In the genomic region with DNA sequence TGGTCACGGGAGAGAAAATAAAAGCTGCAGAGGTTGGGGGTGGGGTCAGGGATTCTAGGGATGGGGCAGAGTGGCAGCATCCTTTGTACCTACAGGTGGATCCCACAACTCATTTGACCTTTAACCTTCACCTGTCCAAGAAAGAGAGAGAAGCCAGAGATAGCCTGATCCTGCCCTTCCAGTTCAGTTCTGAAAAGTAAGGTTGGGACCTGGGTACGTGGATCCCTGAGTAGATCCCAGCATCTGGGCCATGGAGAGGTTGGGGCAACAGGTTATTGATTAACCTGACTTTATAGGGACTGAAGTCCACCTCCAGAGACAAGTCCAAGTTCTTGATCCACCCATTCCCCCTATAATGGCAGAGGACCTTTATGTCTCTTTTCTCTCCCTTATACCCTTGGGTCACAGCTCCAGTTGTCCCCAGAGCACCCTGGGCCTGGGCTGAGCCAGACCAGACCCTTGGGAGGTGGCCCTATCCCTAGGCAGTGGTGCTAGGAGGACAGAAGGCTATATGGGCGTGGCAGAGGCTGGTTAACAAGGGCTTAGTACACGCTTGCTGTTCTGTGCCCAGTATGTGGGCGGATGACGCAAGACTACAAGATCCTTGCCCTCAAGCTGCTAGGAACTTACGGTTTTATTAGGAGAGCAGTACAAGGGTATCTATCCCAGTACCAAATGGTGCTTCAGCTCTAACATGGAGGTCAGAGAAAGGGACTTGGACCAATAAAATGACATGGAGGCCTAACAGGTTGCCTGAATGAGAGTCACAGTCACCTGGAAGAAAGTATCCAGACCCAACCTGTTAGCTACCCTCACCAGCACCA, we compare ENCODE assay signal across 10 cellular contexts. TPM values are rescaled to one million over a fixed set of nuclear protein-coding genes. Genes with fewer than 3 reads are reported as not detected.
DNase-seq lines count a peak whose midpoint lies in the region; ATAC-seq and TF ChIP-seq lines count a peak whose summit lies in the region.
"Had no signal": no experiment of that assay in that cellular context is flagged by ENCODE, and none has a peak within 500 bp of the region (broad histone marks: within the 10 kb centered on the region; RNA-seq: fewer than 3 reads in every experiment).

No MANE protein-coding gene starts in this region.

- H3K27ac ChIP-seq in CD4-positive, alpha-beta memory T cell (ENCODE audit: low read depth, low read length): no peak overlapping the region

- peak overlapping the region; percentile 68 for H3K27ac Mint-ChIP-seq in activated CD8-positive, alpha-beta T cell treated with anti-CD3 and anti-CD28 coated beads for 36 hours
- H3K27ac Mint-ChIP-seq in activated CD8-positive, alpha-beta T cell treated with anti-CD3 and anti-CD28 coated beads, Interleukin-2, amount 10 ng/mL, durations not matched to agents 7 days and 5 days: no peak overlapping the region
- no peak overlapping the region for H3K27ac Mint-ChIP-seq in CD4-positive, alpha-beta memory T cell

- peaks cover 17% of the 10 kb centered on the region for H3K27me3 Mint-ChIP-seq in activated CD8-positive, alpha-beta T cell treated with anti-CD3 and anti-CD28 coated beads for 36 hours
- peaks cover 20% of the 10 kb centered on the region for H3K27me3 Mint-ChIP-seq in activated CD8-positive, alpha-beta T cell treated with anti-CD3 and anti-CD28 coated beads, Interleukin-2, amount 10 ng/mL, durations not matched to agents 7 days and 5 days (ENCODE audit: low read depth)
- peaks cover under 1 to 10% of the 10 kb centered on the region in 2 donors for H3K27me3 Mint-ChIP-seq in CD4-positive, alpha-beta memory T cell

- H3K9me3 ChIP-seq in CD4-positive, alpha-beta memory T cell (ENCODE audit: control insufficient read depth in 1 of 2, low read length in 2 of 2): no peaks in the 10 kb centered on the region

- H3K9me3 Mint-ChIP-seq in activated CD8-positive, alpha-beta T cell treated with anti-CD3 and anti-CD28 coated beads for 36 hours: no peaks in the 10 kb centered on the region
- no peaks in the 10 kb centered on the region for H3K9me3 Mint-ChIP-seq in activated CD8-positive, alpha-beta T cell treated with anti-CD3 and anti-CD28 coated beads, Interleukin-2, amount 10 ng/mL, durations not matched to agents 7 days and 5 days (ENCODE audit: insufficient read depth)
- H3K9me3 Mint-ChIP-seq in CD4-positive, alpha-beta memory T cell: peaks cover 0 to 1% (median 0%) of the 10 kb centered on the region in 8 donors

- DNase-seq in activated CD8-positive, alpha-beta T cell treated with anti-CD3 and anti-CD28 coated beads for 36 hours: peak; percentile 51
- no peak for DNase-seq in activated CD8-positive, alpha-beta T cell treated with anti-CD3 and anti-CD28 coated beads, Interleukin-2, amount 10 ng/mL, durations not matched to agents 7 days and 5 days
- DNase-seq in RPMI7951 (ENCODE audit: low read depth) (peak; percentile 56), fibroblast of pulmonary artery (ENCODE audit: low read depth) (peak; percentile 44), NCI-H2081 (lab: John Stamatoyannopoulos, UW) (no peak)
- DNase-seq in stimulated activated CD8-positive, alpha-beta memory T cell treated with anti-CD3 and anti-CD28 coated beads, Interleukin-4, amount 100 ng/mL, for 48 hours: peak; percentile 52
- DNase-seq in CD4-positive, alpha-beta memory T cell: no peak
- DNase-seq: Karpas-422, NCI-H69 had no signal

- CTCF ChIA-PET in activated CD8-positive, alpha-beta T cell treated with anti-CD3 and anti-CD28 coated beads for 36 hours (lab: Charles Lee): interaction anchor here (1.1 kb wide), 1 partner anchor 38 kb away, joined by 5 read pairs; no protein-coding TSS in a partner anchor
- CTCF ChIA-PET in activated CD8-positive, alpha-beta T cell treated with anti-CD3 and anti-CD28 coated beads, Interleukin-2, amount 10 ng/mL, durations not matched to agents 7 days and 5 days (lab: Charles Lee): interaction anchor here (0.7 to 1.3 kb wide), 2 partner anchors 38 to 330 kb away, joined by 3 to 4 read pairs; no protein-coding TSS in a partner anchor
- CTCF ChIA-PET in CD4-positive, alpha-beta memory T cell (lab: Charles Lee; ENCODE audit: partially characterized antibody): interaction anchor here (1.1 kb wide), 1 partner anchor 37 kb away, joined by 3 read pairs; no protein-coding TSS in a partner anchor

- peaks cover 7% of the 10 kb centered on the region for H3K36me3 ChIP-seq in CD4-positive, alpha-beta memory T cell (ENCODE audit: insufficient read depth, low read length)

- intact Hi-C loops in activated CD8-positive, alpha-beta T cell treated with anti-CD3 and anti-CD28 coated beads for 36 hours (cut with micrococcal nuclease): no loop called here
- intact Hi-C loops in CD4-positive, alpha-beta memory T cell (cut with micrococcal nuclease): no loop called here

- peaks cover 41% of the 10 kb centered on the region for H3K4me1 Mint-ChIP-seq in activated CD8-positive, alpha-beta T cell treated with anti-CD3 and anti-CD28 coated beads for 36 hours (ENCODE audit: low read depth)
- H3K4me1 Mint-ChIP-seq in activated CD8-positive, alpha-beta T cell treated with anti-CD3 and anti-CD28 coated beads, Interleukin-2, amount 10 ng/mL, durations not matched to agents 7 days and 5 days (ENCODE audit: low read depth): peaks cover 41% of the 10 kb centered on the region
- H3K4me1 Mint-ChIP-seq in CD4-positive, alpha-beta memory T cell: peaks cover 13 to 34% (median 21%) of the 10 kb centered on the region in 4 donors

- H3K4me3 ChIP-seq in fibroblast of pulmonary artery (replicated peaks; ENCODE audit: low read depth, low read length): no peak overlapping the region
- H3K4me3 ChIP-seq in CD4-positive, alpha-beta memory T cell (ENCODE audit: low read length in 2 of 2): no peak overlapping the region

- H3K4me1 ChIP-seq in CD4-positive, alpha-beta memory T cell (ENCODE audit: insufficient read depth, low read length): peaks cover 31% of the 10 kb centered on the region

- H3K4me3 Mint-ChIP-seq in activated CD8-positive, alpha-beta T cell treated with anti-CD3 and anti-CD28 coated beads for 36 hours: no peak overlapping the region
- no peak overlapping the region for H3K4me3 Mint-ChIP-seq in activated CD8-positive, alpha-beta T cell treated with anti-CD3 and anti-CD28 coated beads, Interleukin-2, amount 10 ng/mL, durations not matched to agents 7 days and 5 days
- peak overlapping the region in 1 of 8 donors; percentile 57 for H3K4me3 Mint-ChIP-seq in CD4-positive, alpha-beta memory T cell

- POLR2A ChIA-PET in activated CD8-positive, alpha-beta T cell treated with anti-CD3 and anti-CD28 coated beads for 36 hours (lab: Charles Lee): interaction anchor here (0.6 to 1.7 kb wide), 5 partner anchors 8 to 52 kb away, joined by 3 to 6 read pairs (median 4); partner anchors contain the start of gene CTDNEP1
- POLR2A ChIA-PET in activated CD8-positive, alpha-beta T cell treated with anti-CD3 and anti-CD28 coated beads, Interleukin-2, amount 10 ng/mL, durations not matched to agents 7 days and 5 days (lab: Charles Lee): no interaction called here
- POLR2A ChIA-PET in CD4-positive, alpha-beta memory T cell (lab: Charles Lee; ENCODE audit: partially characterized antibody): interaction anchor here (0.7 to 1.5 kb wide), 2 partner anchors 20 to 24 kb away, joined by 3 to 4 read pairs; no protein-coding TSS in a partner anchor

- peaks cover 37% of the 10 kb centered on the region for H3K36me3 Mint-ChIP-seq in activated CD8-positive, alpha-beta T cell treated with anti-CD3 and anti-CD28 coated beads for 36 hours (ENCODE audit: low read depth)
- peaks cover 30% of the 10 kb centered on the region for H3K36me3 Mint-ChIP-seq in activated CD8-positive, alpha-beta T cell treated with anti-CD3 and anti-CD28 coated beads, Interleukin-2, amount 10 ng/mL, durations not matched to agents 7 days and 5 days (ENCODE audit: low read depth)
- peaks cover 18 to 41% of the 10 kb centered on the region in 2 donors for H3K36me3 Mint-ChIP-seq in CD4-positive, alpha-beta memory T cell

- no peak for ATAC-seq in activated CD8-positive, alpha-beta T cell treated with anti-CD3 and anti-CD28 coated beads for 36 hours
- no peak for ATAC-seq in activated CD8-positive, alpha-beta T cell treated with anti-CD3 and anti-CD28 coated beads, Interleukin-2, amount 10 ng/mL, durations not matched to agents 7 days and 5 days
- ATAC-seq in GM19023 (IDR thresholded peaks at IDR 0.05; ENCODE audit: unreplicated experiment): no peak

- TF ChIP-seq CTCF in activated CD8-positive, alpha-beta T cell treated with anti-CD3 and anti-CD28 coated beads for 36 hours (IDR thresholded peaks at IDR 0.05): no peak
- TF ChIP-seq CTCF in fibroblast of pulmonary artery (IDR thresholded peaks at IDR 0.05; ENCODE audit: low read length, missing control alignments): no peak

- H3K27me3 ChIP-seq in CD4-positive, alpha-beta memory T cell (ENCODE audit: insufficient read depth, low read length): no peaks in the 10 kb centered on the region

RNA-seq across cellular contexts. Expression of gene CLDN7, which starts 3.3 kb away (rescaled TPM):
- 1 to 10 TPM; 1.5 to 1.7 TPM for total RNA-seq in activated CD8-positive, alpha-beta T cell treated with anti-CD3 and anti-CD28 coated beads for 36 hours
- 1 to 10 TPM; 1.1 to 1.3 TPM for total RNA-seq in activated CD8-positive, alpha-beta T cell treated with anti-CD3 and anti-CD28 coated beads, Interleukin-2, amount 10 ng/mL, durations not matched to agents 7 days and 5 days
- 0.48 and 2.0 TPM in 2 replicates for total RNA-seq in RPMI7951 (2014; rRNA removed; shearing (Covaris generic))
- 1 to 10 TPM in 1 of 2 experiments, under 1 TPM in 1; 0.39 to 1.0 TPM for total RNA-seq in CD4-positive, alpha-beta memory T cell
- 1 to 10 TPM; 1.0 to 3.1 TPM for polyA plus RNA-seq in CD4-positive, alpha-beta memory T cell

RNA-seq across cellular contexts. Expression of gene ELP5, which starts 6.9 kb away (rescaled TPM):
- 10 to 100 TPM; 80.2 to 85.4 TPM for total RNA-seq in activated CD8-positive, alpha-beta T cell treated with anti-CD3 and anti-CD28 coated beads for 36 hours
- 10 to 100 TPM; 63.5 to 66.1 TPM for total RNA-seq in activated CD8-positive, alpha-beta T cell treated with anti-CD3 and anti-CD28 coated beads, Interleukin-2, amount 10 ng/mL, durations not matched to agents 7 days and 5 days
- 23.7 and 28.2 TPM in 2 replicates for total RNA-seq in RPMI7951 (2014; rRNA removed; shearing (Covaris generic))
- total RNA-seq in CD4-positive, alpha-beta memory T cell: 10 to 100 TPM; 29.8 to 30.9 TPM
- 10 to 100 TPM; 68.0 to 71.3 TPM for polyA plus RNA-seq in CD4-positive, alpha-beta memory T cell

RNA-seq across cellular contexts. Expression of gene CTDNEP1, which starts 7.4 kb away (rescaled TPM):
- 100 to 1,000 TPM; 159 to 160 TPM for total RNA-seq in activated CD8-positive, alpha-beta T cell treated with anti-CD3 and anti-CD28 coated beads for 36 hours
- 100 to 1,000 TPM; 171 to 186 TPM for total RNA-seq in activated CD8-positive, alpha-beta T cell treated with anti-CD3 and anti-CD28 coated beads, Interleukin-2, amount 10 ng/mL, durations not matched to agents 7 days and 5 days
- 37.4 and 38.0 TPM in 2 replicates for total RNA-seq in RPMI7951 (2014; rRNA removed; shearing (Covaris generic))
- 100 to 1,000 TPM; 145 to 157 TPM for total RNA-seq in CD4-positive, alpha-beta memory T cell
- 10 to 100 TPM; 42.4 to 59.1 TPM for polyA plus RNA-seq in CD4-positive, alpha-beta memory T cell

RNA-seq across cellular contexts. Expression of gene GABARAP, which starts 16.7 kb away (rescaled TPM):
- total RNA-seq in activated CD8-positive, alpha-beta T cell treated with anti-CD3 and anti-CD28 coated beads for 36 hours: 100 to 1,000 TPM; 104 to 118 TPM
- total RNA-seq in activated CD8-positive, alpha-beta T cell treated with anti-CD3 and anti-CD28 coated beads, Interleukin-2, amount 10 ng/mL, durations not matched to agents 7 days and 5 days: 100 to 1,000 TPM; 203 to 227 TPM
- total RNA-seq in RPMI7951 (2014; rRNA removed; shearing (Covaris generic)): 451 and 468 TPM in 2 replicates
- total RNA-seq in CD4-positive, alpha-beta memory T cell: 100 to 1,000 TPM; 324 to 327 TPM
- 100 to 1,000 TPM; 741 to 896 TPM for polyA plus RNA-seq in CD4-positive, alpha-beta memory T cell

RNA-seq across cellular contexts. Expression of gene PHF23, which starts 19.7 kb away (rescaled TPM):
- total RNA-seq in activated CD8-positive, alpha-beta T cell treated with anti-CD3 and anti-CD28 coated beads for 36 hours: 10 to 100 TPM; 17.8 to 24.4 TPM
- total RNA-seq in activated CD8-positive, alpha-beta T cell treated with anti-CD3 and anti-CD28 coated beads, Interleukin-2, amount 10 ng/mL, durations not matched to agents 7 days and 5 days: 10 to 100 TPM; 53.6 to 57.9 TPM
- total RNA-seq in RPMI7951 (2014; rRNA removed; shearing (Covaris generic)): 24.7 and 40.3 TPM in 2 replicates
- total RNA-seq in CD4-positive, alpha-beta memory T cell: 10 to 100 TPM; 45.8 to 55.8 TPM
- 10 to 100 TPM; 11.4 to 29.8 TPM for polyA plus RNA-seq in CD4-positive, alpha-beta memory T cell

Comparison
In these comparisons a context has a peak if more than half of its experiments do, and no peak if none do; other contexts are left out.
1. DNase-seq: peak in activated CD8-positive, alpha-beta T cell treated with anti-CD3 and anti-CD28 coated beads for 36 hours (single experiment), RPMI7951 (single experiment), fibroblast of pulmonary artery (single experiment) and stimulated activated CD8-positive, alpha-beta memory T cell treated with anti-CD3 and anti-CD28 coated beads, Interleukin-4, amount 100 ng/mL, for 48 hours (single experiment); none in activated CD8-positive, alpha-beta T cell treated with anti-CD3 and anti-CD28 coated beads, Interleukin-2, amount 10 ng/mL, durations not matched to agents 7 days and 5 days (single experiment), CD4-positive, alpha-beta memory T cell (0 of 5) and NCI-H2081 (0 of 2).